Comparison of ENCODE assay signal across 1 cellular context in the genomic region with DNA sequence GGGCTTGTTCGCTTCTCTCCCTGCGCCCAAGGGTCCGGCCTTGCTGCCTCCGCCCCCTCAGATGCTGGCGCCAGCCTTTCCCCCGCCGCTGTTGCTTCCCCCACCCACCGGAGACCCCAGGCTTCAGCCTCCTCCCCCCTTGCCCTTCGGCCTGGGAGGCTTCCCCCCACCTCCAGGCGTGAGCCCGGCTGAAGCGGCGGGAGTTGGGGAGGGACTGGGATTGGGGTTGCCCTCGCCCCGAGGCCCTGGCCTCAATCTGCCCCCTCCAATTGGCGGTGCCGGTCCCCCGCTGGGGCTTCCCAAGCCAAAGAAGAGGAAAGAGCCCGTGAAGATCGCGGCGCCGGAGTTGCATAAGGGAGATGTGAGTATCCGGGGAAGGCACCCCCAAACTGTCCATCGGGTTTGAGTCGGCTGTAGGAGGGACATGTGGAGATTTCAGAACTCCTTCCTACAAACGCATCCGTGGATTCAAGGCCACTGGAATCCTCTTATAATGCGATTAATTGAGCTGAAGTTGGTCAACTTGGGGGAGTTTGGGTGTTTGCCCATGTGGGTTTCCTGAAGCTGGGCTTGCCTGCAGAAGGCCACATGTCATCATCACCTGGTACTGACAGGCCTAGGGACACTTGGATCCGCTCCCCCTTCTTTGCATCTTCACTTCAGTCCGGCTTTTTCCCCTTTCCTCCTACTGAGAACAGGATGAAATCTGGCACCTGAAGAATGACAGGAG.
A peak's percentile ranks its signal among the peaks of the same experiment; 100 is the strongest.
TF ChIP-seq lines count a peak whose summit lies in the region.

No MANE protein-coding gene starts in this region.

TF ChIP-seq in K562, 482 proteins besides CTCF, POLR2A, EP300 and RAD21 (continued from another document and continues in another):
- TF ChIP-seq ZNF143 (CRISPR knock-in tag; IDR thresholded peaks at IDR 0.05) (no peak), RBM34 (IDR thresholded peaks at IDR 0.05; ENCODE audit: borderline replicate concordance, insufficient read depth, low read length) (no peak), BMI1 (IDR thresholded peaks at IDR 0.05; ENCODE audit: low read length) (no peak), KLF13 (tag; IDR thresholded peaks at IDR 0.05; ENCODE audit: borderline replicate concordance, low read depth) (no peak), HNRNPLL (IDR thresholded peaks at IDR 0.05; ENCODE audit: low read depth, low read length, poor library complexity, severe bottlenecking) (no peak), FOXM1 (IDR thresholded peaks at IDR 0.05; ENCODE audit: low read depth) (no peak), FOXM1 (CRISPR knock-in tag; IDR thresholded peaks at IDR 0.05; ENCODE audit: low read depth) (no peak), ZNF253 (CRISPR knock-in tag; conservative IDR thresholded peaks at IDR 0.05) (no peak), ZBTB49 (CRISPR knock-in tag; IDR thresholded peaks at IDR 0.05; ENCODE audit: borderline replicate concordance) (no peak), GTF2F1 (IDR thresholded peaks at IDR 0.05; ENCODE audit: low read depth, low read length) (no peak), ELF4 (CRISPR knock-in tag; IDR thresholded peaks at IDR 0.05) (no peak), BRD9 (IDR thresholded peaks at IDR 0.05; ENCODE audit: low read depth, partially characterized antibody) (no peak), MIER1 (IDR thresholded peaks at IDR 0.05; ENCODE audit: low read depth) (no peak), CHD4 (IDR thresholded peaks at IDR 0.05; ENCODE audit: insufficient read depth, insufficient replicate concordance, low read depth, low read length, poor library complexity, severe bottlenecking) (no peak), KHSRP (IDR thresholded peaks at IDR 0.05) (no peak), PKNOX1 (IDR thresholded peaks at IDR 0.05) (peak; percentile 66), U2AF1 (optimal IDR thresholded peaks at IDR 0.05; ENCODE audit: low read depth, low read length) (no peak), ZNF695 (CRISPR knock-in tag; IDR thresholded peaks at IDR 0.05) (no peak), KDM5B (IDR thresholded peaks at IDR 0.05; ENCODE audit: insufficient replicate concordance, low read depth, low read length) (no peak), HNRNPUL1 (IDR thresholded peaks at IDR 0.05; ENCODE audit: low read length) (no peak), ZBTB1 (CRISPR knock-in tag; IDR thresholded peaks at IDR 0.05; ENCODE audit: borderline replicate concordance, low read depth) (no peak), TEAD1 (CRISPR knock-in tag; IDR thresholded peaks at IDR 0.05) (peak in 1 of 2 experiments; percentile 49; a peak in 1 of 4 replicates), RCOR1 (IDR thresholded peaks at IDR 0.05; ENCODE audit: borderline replicate concordance in 1 of 2, low read depth in 2 of 2, low read length in 2 of 2) (peak in 1 of 2 experiments; percentile 7; a peak in 1 of 4 replicates), ZNF184 (CRISPR knock-in tag; IDR thresholded peaks at IDR 0.05) (no peak), EGR1 (conservative IDR thresholded peaks at IDR 0.05) (peak; percentile 56), SAFB2 (IDR thresholded peaks at IDR 0.05; ENCODE audit: borderline replicate concordance, low read depth, low read length, severe bottlenecking) (no peak), ZBED1 (IDR thresholded peaks at IDR 0.05) (no peak), ZFP30 (CRISPR knock-in tag; IDR thresholded peaks at IDR 0.05; ENCODE audit: borderline replicate concordance) (no peak), NR4A1 (CRISPR knock-in tag; IDR thresholded peaks at IDR 0.05) (no peak), NR4A1 (tag; IDR thresholded peaks at IDR 0.05) (no peak), USF2 (CRISPR knock-in tag; IDR thresholded peaks at IDR 0.05) (no peak), ID3 (CRISPR knock-in tag; IDR thresholded peaks at IDR 0.05) (no peak), ID3 (tag; IDR thresholded peaks at IDR 0.05) (no peak), E2F3 (CRISPR knock-in tag; IDR thresholded peaks at IDR 0.05) (no peak), BACH1 (tag; IDR thresholded peaks at IDR 0.05) (no peak), BRF1 (IDR thresholded peaks at IDR 0.05; ENCODE audit: borderline replicate concordance, extremely low read depth, insufficient read length) (no peak), ZNF584 (CRISPR knock-in tag; IDR thresholded peaks at IDR 0.05; ENCODE audit: low read depth) (no peak), MYBL2 (IDR thresholded peaks at IDR 0.05; ENCODE audit: low read depth) (no peak), MYBL2 (CRISPR knock-in tag; IDR thresholded peaks at IDR 0.05; ENCODE audit: borderline replicate concordance) (no peak), SMARCC2 (IDR thresholded peaks at IDR 0.05; ENCODE audit: low read depth) (no peak), DDX20 (tag; IDR thresholded peaks at IDR 0.05; ENCODE audit: low read depth) (no peak), HDAC8 (tag; IDR thresholded peaks at IDR 0.05) (no peak), POLR2G (IDR thresholded peaks at IDR 0.05; ENCODE audit: low read depth, low read length) (peak; percentile 12; the same call in 1 of the 2 replicates), U2AF2 (optimal IDR thresholded peaks at IDR 0.05; ENCODE audit: low read depth, low read length) (no peak), PTTG1 (tag; IDR thresholded peaks at IDR 0.05; ENCODE audit: low read depth) (no peak), SNIP1 (IDR thresholded peaks at IDR 0.05; ENCODE audit: low read depth) (no peak), MCM2 (IDR thresholded peaks at IDR 0.05; ENCODE audit: low read depth) (no peak), ZEB2 (IDR thresholded peaks at IDR 0.05) (no peak), COPS2 (conservative IDR thresholded peaks at IDR 0.05) (no peak), ZNF551 (CRISPR knock-in tag; IDR thresholded peaks at IDR 0.05) (no peak), ZFX (CRISPR knock-in tag; IDR thresholded peaks at IDR 0.05) (no peak; the same call in none of the 2 replicates), RAD51 (IDR thresholded peaks at IDR 0.05; ENCODE audit: borderline replicate concordance, low read depth) (no peak), NONO (IDR thresholded peaks at IDR 0.05; ENCODE audit: low read depth in 2 of 2, low read length in 1 of 2) (no peak), ZBTB17 (CRISPR knock-in tag; IDR thresholded peaks at IDR 0.05) (no peak)
- TF ChIP-seq, protein P1, sequence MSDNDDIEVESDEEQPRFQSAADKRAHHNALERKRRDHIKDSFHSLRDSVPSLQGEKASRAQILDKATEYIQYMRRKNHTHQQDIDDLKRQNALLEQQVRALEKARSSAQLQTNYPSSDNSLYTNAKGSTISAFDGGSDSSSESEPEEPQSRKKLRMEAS (CRISPR knock-in tag; IDR thresholded peaks at IDR 0.05) = peak; percentile 61; the same call in 1 of the 2 replicates
- TF ChIP-seq, protein P2, sequence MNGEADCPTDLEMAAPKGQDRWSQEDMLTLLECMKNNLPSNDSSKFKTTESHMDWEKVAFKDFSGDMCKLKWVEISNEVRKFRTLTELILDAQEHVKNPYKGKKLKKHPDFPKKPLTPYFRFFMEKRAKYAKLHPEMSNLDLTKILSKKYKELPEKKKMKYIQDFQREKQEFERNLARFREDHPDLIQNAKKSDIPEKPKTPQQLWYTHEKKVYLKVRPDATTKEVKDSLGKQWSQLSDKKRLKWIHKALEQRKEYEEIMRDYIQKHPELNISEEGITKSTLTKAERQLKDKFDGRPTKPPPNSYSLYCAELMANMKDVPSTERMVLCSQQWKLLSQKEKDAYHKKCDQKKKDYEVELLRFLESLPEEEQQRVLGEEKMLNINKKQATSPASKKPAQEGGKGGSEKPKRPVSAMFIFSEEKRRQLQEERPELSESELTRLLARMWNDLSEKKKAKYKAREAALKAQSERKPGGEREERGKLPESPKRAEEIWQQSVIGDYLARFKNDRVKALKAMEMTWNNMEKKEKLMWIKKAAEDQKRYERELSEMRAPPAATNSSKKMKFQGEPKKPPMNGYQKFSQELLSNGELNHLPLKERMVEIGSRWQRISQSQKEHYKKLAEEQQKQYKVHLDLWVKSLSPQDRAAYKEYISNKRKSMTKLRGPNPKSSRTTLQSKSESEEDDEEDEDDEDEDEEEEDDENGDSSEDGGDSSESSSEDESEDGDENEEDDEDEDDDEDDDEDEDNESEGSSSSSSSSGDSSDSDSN (IDR thresholded peaks at IDR 0.05; ENCODE audit: borderline replicate concordance in 1 of 2, low read depth in 2 of 2, low read length in 2 of 2) = no peak
- TF ChIP-seq, protein P3, sequence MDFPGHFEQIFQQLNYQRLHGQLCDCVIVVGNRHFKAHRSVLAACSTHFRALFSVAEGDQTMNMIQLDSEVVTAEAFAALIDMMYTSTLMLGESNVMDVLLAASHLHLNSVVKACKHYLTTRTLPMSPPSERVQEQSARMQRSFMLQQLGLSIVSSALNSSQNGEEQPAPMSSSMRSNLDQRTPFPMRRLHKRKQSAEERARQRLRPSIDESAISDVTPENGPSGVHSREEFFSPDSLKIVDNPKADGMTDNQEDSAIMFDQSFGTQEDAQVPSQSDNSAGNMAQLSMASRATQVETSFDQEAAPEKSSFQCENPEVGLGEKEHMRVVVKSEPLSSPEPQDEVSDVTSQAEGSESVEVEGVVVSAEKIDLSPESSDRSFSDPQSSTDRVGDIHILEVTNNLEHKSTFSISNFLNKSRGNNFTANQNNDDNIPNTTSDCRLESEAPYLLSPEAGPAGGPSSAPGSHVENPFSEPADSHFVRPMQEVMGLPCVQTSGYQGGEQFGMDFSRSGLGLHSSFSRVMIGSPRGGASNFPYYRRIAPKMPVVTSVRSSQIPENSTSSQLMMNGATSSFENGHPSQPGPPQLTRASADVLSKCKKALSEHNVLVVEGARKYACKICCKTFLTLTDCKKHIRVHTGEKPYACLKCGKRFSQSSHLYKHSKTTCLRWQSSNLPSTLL (IDR thresholded peaks at IDR 0.05) = no peak
- TF ChIP-seq, protein P4, sequence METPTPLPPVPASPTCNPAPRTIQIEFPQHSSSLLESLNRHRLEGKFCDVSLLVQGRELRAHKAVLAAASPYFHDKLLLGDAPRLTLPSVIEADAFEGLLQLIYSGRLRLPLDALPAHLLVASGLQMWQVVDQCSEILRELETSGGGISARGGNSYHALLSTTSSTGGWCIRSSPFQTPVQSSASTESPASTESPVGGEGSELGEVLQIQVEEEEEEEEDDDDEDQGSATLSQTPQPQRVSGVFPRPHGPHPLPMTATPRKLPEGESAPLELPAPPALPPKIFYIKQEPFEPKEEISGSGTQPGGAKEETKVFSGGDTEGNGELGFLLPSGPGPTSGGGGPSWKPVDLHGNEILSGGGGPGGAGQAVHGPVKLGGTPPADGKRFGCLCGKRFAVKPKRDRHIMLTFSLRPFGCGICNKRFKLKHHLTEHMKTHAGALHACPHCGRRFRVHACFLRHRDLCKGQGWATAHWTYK (CRISPR knock-in tag; IDR thresholded peaks at IDR 0.05) = no peak
- TF ChIP-seq, protein P5, sequence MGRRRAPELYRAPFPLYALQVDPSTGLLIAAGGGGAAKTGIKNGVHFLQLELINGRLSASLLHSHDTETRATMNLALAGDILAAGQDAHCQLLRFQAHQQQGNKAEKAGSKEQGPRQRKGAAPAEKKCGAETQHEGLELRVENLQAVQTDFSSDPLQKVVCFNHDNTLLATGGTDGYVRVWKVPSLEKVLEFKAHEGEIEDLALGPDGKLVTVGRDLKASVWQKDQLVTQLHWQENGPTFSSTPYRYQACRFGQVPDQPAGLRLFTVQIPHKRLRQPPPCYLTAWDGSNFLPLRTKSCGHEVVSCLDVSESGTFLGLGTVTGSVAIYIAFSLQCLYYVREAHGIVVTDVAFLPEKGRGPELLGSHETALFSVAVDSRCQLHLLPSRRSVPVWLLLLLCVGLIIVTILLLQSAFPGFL (CRISPR knock-in tag; IDR thresholded peaks at IDR 0.05) = no peak
- TF ChIP-seq, protein P6, sequence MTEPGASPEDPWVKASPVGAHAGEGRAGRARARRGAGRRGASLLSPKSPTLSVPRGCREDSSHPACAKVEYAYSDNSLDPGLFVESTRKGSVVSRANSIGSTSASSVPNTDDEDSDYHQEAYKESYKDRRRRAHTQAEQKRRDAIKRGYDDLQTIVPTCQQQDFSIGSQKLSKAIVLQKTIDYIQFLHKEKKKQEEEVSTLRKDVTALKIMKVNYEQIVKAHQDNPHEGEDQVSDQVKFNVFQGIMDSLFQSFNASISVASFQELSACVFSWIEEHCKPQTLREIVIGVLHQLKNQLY (CRISPR knock-in tag; conservative IDR thresholded peaks at IDR 0.05) = no peak
- TF ChIP-seq, protein P7, sequence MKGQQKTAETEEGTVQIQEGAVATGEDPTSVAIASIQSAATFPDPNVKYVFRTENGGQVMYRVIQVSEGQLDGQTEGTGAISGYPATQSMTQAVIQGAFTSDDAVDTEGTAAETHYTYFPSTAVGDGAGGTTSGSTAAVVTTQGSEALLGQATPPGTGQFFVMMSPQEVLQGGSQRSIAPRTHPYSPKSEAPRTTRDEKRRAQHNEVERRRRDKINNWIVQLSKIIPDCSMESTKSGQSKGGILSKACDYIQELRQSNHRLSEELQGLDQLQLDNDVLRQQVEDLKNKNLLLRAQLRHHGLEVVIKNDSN (CRISPR knock-in tag; IDR thresholded peaks at IDR 0.05) = peak; percentile 41; the same call in 1 of the 2 replicates
